ENCODE assay signal across 15 cellular contexts in the genomic region with DNA sequence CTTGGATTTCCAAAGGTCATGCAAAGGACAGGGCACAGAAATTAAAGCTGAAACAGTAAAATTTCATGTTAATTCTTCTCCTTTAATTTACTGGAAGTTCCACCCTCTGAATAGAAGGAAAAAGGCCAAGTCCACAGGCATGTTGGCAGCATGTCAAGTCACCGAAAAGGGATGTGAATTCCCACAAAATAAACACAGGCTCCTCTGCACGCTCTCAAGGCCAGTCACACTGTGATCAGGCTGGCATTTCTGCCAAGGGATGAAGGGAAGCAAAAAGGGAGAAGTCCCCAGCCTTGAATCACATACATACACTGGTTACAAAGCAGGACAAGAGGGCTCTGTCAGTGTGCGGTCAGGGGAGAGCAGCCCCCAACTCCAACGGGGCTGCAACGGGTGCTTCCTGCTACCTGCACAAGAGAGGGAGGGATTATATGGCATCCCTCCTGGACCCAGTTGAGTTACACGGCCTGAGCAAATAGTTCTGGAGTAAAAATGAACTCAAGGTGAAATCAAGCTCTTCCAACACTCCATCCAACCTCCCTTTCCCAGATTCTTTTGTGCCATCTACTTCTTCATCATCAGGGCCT. TPM values are rescaled to one million over a fixed set of nuclear protein-coding genes. Genes with fewer than 3 reads are reported as not detected.
DNase-seq lines count a peak whose midpoint lies in the region; ATAC-seq and TF ChIP-seq lines count a peak whose summit lies in the region.
"Had no signal": no experiment of that assay in that cellular context is flagged by ENCODE, and none has a peak within 500 bp of the region (broad histone marks: within the 10 kb centered on the region; RNA-seq: fewer than 3 reads in every experiment).

No MANE protein-coding gene starts in this region.

- no peak overlapping the region for H3K14ac ChIP-seq in trophoblast cell (ENCODE audit: low read length)

- no peak overlapping the region for H4K8ac ChIP-seq in trophoblast cell (ENCODE audit: low read depth, low read length)

- peaks cover 0 to 6% (median 0%) of the 10 kb centered on the region in 9 donors for H3K9me3 Mint-ChIP-seq in naive thymus-derived CD8-positive, alpha-beta T cell

- H3K23ac ChIP-seq in trophoblast cell (ENCODE audit: low read length): no peak overlapping the region

- H2BK120ac ChIP-seq in trophoblast cell (ENCODE audit: insufficient read depth, low read length, poor library complexity): no peak overlapping the region

- H2BK5ac ChIP-seq in trophoblast cell (ENCODE audit: low read depth, low read length, poor library complexity): no peak overlapping the region

- POLR2A ChIA-PET in BJ (lab: Charles Lee) (no interaction called here), SK-N-SH (lab: Yijun Ruan, JAX) (no interaction called here)
- POLR2A ChIA-PET in naive thymus-derived CD8-positive, alpha-beta T cell (lab: Charles Lee): no interaction called here

- H3K4me3 Mint-ChIP-seq in naive thymus-derived CD8-positive, alpha-beta T cell: no peak overlapping the region
- H3K4me3 Mint-ChIP-seq: CD4-positive, CD25-positive, alpha-beta regulatory T cell had no signal

- H2AFZ ChIP-seq in SK-N-SH (ENCODE audit: low read depth): no peak overlapping the region
- no peak overlapping the region for H2AFZ ChIP-seq in trophoblast cell (ENCODE audit: insufficient read depth, low read length, poor library complexity)

- H3K9me3 ChIP-seq in SK-N-SH (no peaks in the 10 kb centered on the region), trophoblast cell (ENCODE audit: insufficient read depth, low read depth, low read length) (no peaks in the 10 kb centered on the region)

- H3K79me1 ChIP-seq in trophoblast cell (ENCODE audit: low read length): no peaks in the 10 kb centered on the region

- no peak for TF ChIP-seq RAD21 in SK-N-SH (IDR thresholded peaks at IDR 0.05; ENCODE audit: low read length)

- TF ChIP-seq EP300 in SK-N-SH (IDR thresholded peaks at IDR 0.05; ENCODE audit: borderline replicate concordance in 1 of 2, low read depth in 1 of 2, low read length in 1 of 2): no peak

- CTCF ChIA-PET in BJ (lab: Yijun Ruan, JAX) (no interaction called here), SK-N-SH (lab: Yijun Ruan, JAX) (interaction anchor here (1.2 to 2.0 kb wide), 2 partner anchors 10 to 145 kb away, joined by 3 to 4 read pairs; no protein-coding TSS in a partner anchor)

- H3K27me3 Mint-ChIP-seq in naive thymus-derived CD8-positive, alpha-beta T cell: peaks cover 3 to 5% (median 4%) of the 10 kb centered on the region in 5 donors
- H3K27me3 Mint-ChIP-seq: CD4-positive, CD25-positive, alpha-beta regulatory T cell had no signal

- ATAC-seq in HG03460 (IDR thresholded peaks at IDR 0.05; ENCODE audit: unreplicated experiment): no peak
- ATAC-seq in naive thymus-derived CD8-positive, alpha-beta T cell: no peak

- H3K4me3 ChIP-seq in BJ (ENCODE audit: low read depth, low read length): no peak overlapping the region
- no peak overlapping the region for H3K4me3 ChIP-seq in SK-N-SH (ENCODE audit: low read depth in 2 of 2, low read length in 1 of 2)
- H3K4me3 ChIP-seq in fibroblast of the aortic adventitia (ENCODE audit: low read depth, low read length): no peak overlapping the region
- H3K4me3 ChIP-seq in trophoblast cell (ENCODE audit: low read depth, low read length): no peak overlapping the region

- H2BK12ac ChIP-seq in trophoblast cell (ENCODE audit: low read length): no peak overlapping the region

- H4K20me1 ChIP-seq in SK-N-SH (ENCODE audit: insufficient read depth): no peaks in the 10 kb centered on the region

- no peaks in the 10 kb centered on the region for H3F3A ChIP-seq in SK-N-SH (replicated peaks; ENCODE audit: insufficient read depth)

- no peaks in the 10 kb centered on the region for H3K9me2 ChIP-seq in SK-N-SH

- no peak overlapping the region for H3K9ac ChIP-seq in SK-N-SH
- H3K9ac ChIP-seq in trophoblast cell (ENCODE audit: low read length): peak overlapping the region; percentile 18

- H3K36me3 ChIP-seq in BJ (ENCODE audit: control insufficient read depth, insufficient read depth, low read length): no peaks in the 10 kb centered on the region
- H3K36me3 ChIP-seq in SK-N-SH (replicated peaks in 1 of 2; ENCODE audit: control insufficient read depth in 1 of 2, insufficient read depth in 2 of 2, low read length in 1 of 2): no peaks in the 10 kb centered on the region
- H3K36me3 ChIP-seq in trophoblast cell (ENCODE audit: control insufficient read depth in 1 of 2, insufficient read depth in 2 of 2, low read length in 2 of 2): no peaks in the 10 kb centered on the region

- H3K36me3 Mint-ChIP-seq in naive thymus-derived CD8-positive, alpha-beta T cell: no peaks in the 10 kb centered on the region
- H3K36me3 Mint-ChIP-seq: CD4-positive, CD25-positive, alpha-beta regulatory T cell had no signal

- H3K27me3 ChIP-seq in BJ (ENCODE audit: control insufficient read depth, insufficient read depth, low read length) (no peaks in the 10 kb centered on the region), SK-N-SH (ENCODE audit: insufficient read depth) (no peaks in the 10 kb centered on the region), trophoblast cell (ENCODE audit: insufficient read depth, low read length) (peaks cover 4% of the 10 kb centered on the region)

- TF ChIP-seq CTCF in BJ (IDR thresholded peaks at IDR 0.05; ENCODE audit: insufficient read depth, low read depth, low read length): no peak
- no peak for TF ChIP-seq CTCF in SK-N-SH (IDR thresholded peaks at IDR 0.05)
- TF ChIP-seq CTCF in fibroblast of the aortic adventitia (IDR thresholded peaks at IDR 0.05; ENCODE audit: insufficient read depth, low read length): no peak

- no peak overlapping the region for H3K27ac Mint-ChIP-seq in naive thymus-derived CD8-positive, alpha-beta T cell

- H2AK5ac ChIP-seq in trophoblast cell (ENCODE audit: low read length): no peak overlapping the region

- H4K12ac ChIP-seq in trophoblast cell (ENCODE audit: low read depth, low read length): no peak overlapping the region

- H3K79me2 ChIP-seq in SK-N-SH (ENCODE audit: insufficient read depth): no peaks in the 10 kb centered on the region
- H3K79me2 ChIP-seq in trophoblast cell (ENCODE audit: control insufficient read depth, insufficient read depth, low read length, poor library complexity): no peaks in the 10 kb centered on the region

- H3K18ac ChIP-seq in trophoblast cell (ENCODE audit: low read length): no peak overlapping the region

- no peak overlapping the region for H3K27ac ChIP-seq in SK-N-SH (ENCODE audit: low read depth in 2 of 2, low read length in 1 of 2)
- H3K27ac ChIP-seq in trophoblast cell (ENCODE audit: low read depth, low read length): no peak overlapping the region

- H3K4me1 ChIP-seq in SK-N-SH (ENCODE audit: control insufficient read depth in 1 of 2, insufficient read depth in 2 of 2, low read depth in 1 of 2, low read length in 1 of 2): peaks cover 0 to 2% of the 10 kb centered on the region in 2 experiments; a peak in 2 of 4 replicates
- no peaks in the 10 kb centered on the region for H3K4me1 ChIP-seq in trophoblast cell (ENCODE audit: control insufficient read depth in 1 of 2, insufficient read depth in 2 of 2, low read length in 2 of 2)

- WGBS in SK-N-SH (ENCODE audit: low lambda C conversion rate): 68% methylated on average over 6 of the region's 6 CpGs
- WGBS in trophoblast cell (ENCODE audit: extremely low coverage, insufficient coverage, insufficient read length): no CpG with 5 or more reads among the region's 6 CpGs

- no peak overlapping the region for H3K4ac ChIP-seq in trophoblast cell (ENCODE audit: low read depth, low read length)

- peak; percentile 49 for DNase-seq in BJ (ENCODE audit: low read depth)
- no peak for DNase-seq in SK-N-SH
- DNase-seq in fibroblast of the aortic adventitia (ENCODE audit: low read depth): peak; percentile 94
- no peak for DNase-seq in trophoblast cell
- DNase-seq in NCI-H1436 (lab: John Stamatoyannopoulos, UW): no peak
- no peak for DNase-seq in naive thymus-derived CD8-positive, alpha-beta T cell
- DNase-seq in NCI-H1694 treated with DMSO at 0.1 percent for 48 hours (lab: John Stamatoyannopoulos, UW): no peak
- DNase-seq: activated CD4-positive, alpha-beta T cell treated with anti-CD3 and anti-CD28 coated beads for 1 hour; activated T-cell treated with anti-CD3 and anti-CD28 coated beads, Interleukin-2, amount 50 U/mL, for 48 hours; CD4-positive, CD25-positive, alpha-beta regulatory T cell; erythroblast; GF-D8; islet precursor cell; NK-92 treated with Interleukin-12 subunit alpha and Interleukin-12 subunit beta, amount 100 ng/mL, for 24 hours had no signal

- H3K4me2 ChIP-seq in SK-N-SH: peak overlapping the region; percentile 20; the same call in 1 of the 2 replicates
- no peak overlapping the region for H3K4me2 ChIP-seq in trophoblast cell (ENCODE audit: low read length)

- H4K91ac ChIP-seq in trophoblast cell (ENCODE audit: low read depth, low read length): no peak overlapping the region

- no peaks in the 10 kb centered on the region for H3K4me1 Mint-ChIP-seq in naive thymus-derived CD8-positive, alpha-beta T cell
- H3K4me1 Mint-ChIP-seq: CD4-positive, CD25-positive, alpha-beta regulatory T cell had no signal

TF ChIP-seq in SK-N-SH, 30 proteins besides CTCF, POLR2A, EP300 and RAD21:
- TF ChIP-seq NFIC (IDR thresholded peaks at IDR 0.05; ENCODE audit: borderline replicate concordance): peak; percentile 23; the same call in 1 of the 2 replicates
- TF ChIP-seq SMC3 (IDR thresholded peaks at IDR 0.05; ENCODE audit: low read depth, low read length): no peak

RNA-seq across cellular contexts. Expression of a gene that starts 6.9 kb away (rescaled TPM):
- polyA plus RNA-seq in BJ (2011; rRNA removed) (0.69 and 1.1 TPM in 2 replicates), SK-N-SH (2012; rRNA removed) (0.94 and 1.1 TPM in 2 replicates)
- 0.85 and 2.0 TPM in 2 replicates for polyA minus RNA-seq in BJ (2011; rRNA and poly(A)+ RNA removed)
- polyA plus RNA-seq in SK-N-SH (2012; cell fraction: cytosol; rRNA removed): 1.3 and 1.6 TPM in 2 replicates
- polyA plus RNA-seq in SK-N-SH (2012; cell fraction: nucleus; rRNA removed): 1.7 and 2.3 TPM in 2 replicates
- total RNA-seq in fibroblast of the aortic adventitia (ENCODE audit: low replicate concordance): 67.8 and 80.0 TPM in 2 replicates
- 0.96 and 1.0 TPM in 2 replicates for polyA plus RNA-seq in trophoblast cell (2013)
- total RNA-seq in naive thymus-derived CD8-positive, alpha-beta T cell: not detected
- not detected for polyA plus RNA-seq in naive thymus-derived CD8-positive, alpha-beta T cell
- total RNA-seq: CD4-positive, CD25-positive, alpha-beta regulatory T cell had no signal
- polyA plus RNA-seq: CD4-positive, CD25-positive, alpha-beta regulatory T cell had no signal

Comparison
In these comparisons a context has a peak if more than half of its experiments do, and no peak if none do; other contexts are left out.
1. DNase-seq: peak in BJ (single experiment) and fibroblast of the aortic adventitia (single experiment); none in SK-N-SH (single experiment), trophoblast cell (0 of 2), NCI-H1436 (single experiment), naive thymus-derived CD8-positive, alpha-beta T cell (0 of 10) and NCI-H1694 treated with DMSO at 0.1 percent for 48 hours (single experiment).